ENCODE assay signal across 1 cellular context in genomic region chr1:236394905-236395779, GRCh38.
TF ChIP-seq lines count a peak whose summit lies in the region.

No MANE protein-coding gene starts in this region.

TF ChIP-seq in K562, 482 proteins besides CTCF, POLR2A, EP300 and RAD21 (continued from another document and continues in another):
- TF ChIP-seq RREB1 (CRISPR knock-in tag; IDR thresholded peaks at IDR 0.05): peak; percentile 54; the same call in 1 of the 2 replicates
- peak; percentile 54 for TF ChIP-seq FUS (optimal IDR thresholded peaks at IDR 0.05; ENCODE audit: low read depth, low read length)
- TF ChIP-seq ZNF778 (CRISPR knock-in tag; IDR thresholded peaks at IDR 0.05): no peak
- no peak for TF ChIP-seq ZNF551 (CRISPR knock-in tag; IDR thresholded peaks at IDR 0.05)
- TF ChIP-seq MCM2 (IDR thresholded peaks at IDR 0.05; ENCODE audit: low read depth): no peak
- 0 out of 2 replicates have a peak, but pooled peaks have one; percentile 27 for TF ChIP-seq CREM (IDR thresholded peaks at IDR 0.05; ENCODE audit: low read depth)
- no peak for TF ChIP-seq ZNF76 (CRISPR knock-in tag; IDR thresholded peaks at IDR 0.05; ENCODE audit: borderline replicate concordance)
- 0 out of 2 replicates have a peak, but pooled peaks have one; percentile 10 for TF ChIP-seq NCOR1 (IDR thresholded peaks at IDR 0.05)
- no peak for TF ChIP-seq IFI16 (CRISPR knock-in tag; IDR thresholded peaks at IDR 0.05)
- no peak for TF ChIP-seq HSF4 (CRISPR knock-in tag; IDR thresholded peaks at IDR 0.05; ENCODE audit: borderline replicate concordance)
- TF ChIP-seq REST (CRISPR knock-in tag; IDR thresholded peaks at IDR 0.05; ENCODE audit: low read depth): 0 out of 2 replicates have a peak, but pooled peaks have one; percentile 10
- no peak for TF ChIP-seq TCF15 (CRISPR knock-in tag; IDR thresholded peaks at IDR 0.05)
- no peak for TF ChIP-seq ILF3 (IDR thresholded peaks at IDR 0.05; ENCODE audit: borderline replicate concordance)
- TF ChIP-seq ZNF408 (CRISPR knock-in tag; IDR thresholded peaks at IDR 0.05; ENCODE audit: low read depth): no peak
- TF ChIP-seq JUND (IDR thresholded peaks at IDR 0.05; ENCODE audit: borderline replicate concordance, low read depth, low read length): no peak
- no peak; the same call in 2 of the 3 replicates for TF ChIP-seq JUND (tag; IDR thresholded peaks at IDR 0.05; ENCODE audit: borderline replicate concordance, low read depth, low read length)
- 0 out of 2 replicates have a peak, but pooled peaks have one; percentile 26 for TF ChIP-seq BRD4 (IDR thresholded peaks at IDR 0.05)
- no peak for TF ChIP-seq GABPB1 (CRISPR knock-in tag; IDR thresholded peaks at IDR 0.05)
- no peak for TF ChIP-seq BCLAF1 (IDR thresholded peaks at IDR 0.05; ENCODE audit: borderline replicate concordance in 1 of 2, control insufficient read depth in 1 of 2, low read depth in 2 of 2, low read length in 1 of 2)
- no peak for TF ChIP-seq NCOA1 (IDR thresholded peaks at IDR 0.05; ENCODE audit: low read depth)
- TF ChIP-seq STAG1 (CRISPR knock-in tag; IDR thresholded peaks at IDR 0.05; ENCODE audit: borderline replicate concordance): no peak
- no peak for TF ChIP-seq ZNF146 (CRISPR knock-in tag; IDR thresholded peaks at IDR 0.05; ENCODE audit: unreplicated experiment)
- peak; percentile 23; the same call in 1 of the 2 replicates for TF ChIP-seq HNRNPL (IDR thresholded peaks at IDR 0.05; ENCODE audit: low read depth, low read length)
- no peak for TF ChIP-seq PHF20 (IDR thresholded peaks at IDR 0.05; ENCODE audit: partially characterized antibody)
- no peak for TF ChIP-seq LCOR (CRISPR knock-in tag; IDR thresholded peaks at IDR 0.05)
- no peak for TF ChIP-seq ZNF511 (CRISPR knock-in tag; IDR thresholded peaks at IDR 0.05)
- no peak for TF ChIP-seq NFYB (IDR thresholded peaks at IDR 0.05; ENCODE audit: extremely low read depth, insufficient read length)
- TF ChIP-seq E2F5 (CRISPR knock-in tag; IDR thresholded peaks at IDR 0.05): no peak
- TF ChIP-seq ESRRB (CRISPR knock-in tag; IDR thresholded peaks at IDR 0.05; ENCODE audit: borderline replicate concordance): no peak
- TF ChIP-seq HINFP (tag; conservative IDR thresholded peaks at IDR 0.05; ENCODE audit: low read depth): no peak
- TF ChIP-seq ZBTB43 (CRISPR knock-in tag; IDR thresholded peaks at IDR 0.05): no peak
- no peak for TF ChIP-seq TBL1XR1 (IDR thresholded peaks at IDR 0.05; ENCODE audit: low read length in 2 of 2)
- no peak for TF ChIP-seq CHCHD3 (CRISPR knock-in tag; IDR thresholded peaks at IDR 0.05)
- peak in 1 of 2 experiments; percentile 21; a peak in 1 of 4 replicates for TF ChIP-seq CSDE1 (IDR thresholded peaks at IDR 0.05)
